ENCODE assay signal across 4 cellular contexts in genomic region chr16:70127706-70128105, GRCh38. TPM values are rescaled to one million over a fixed set of nuclear protein-coding genes. Genes with fewer than 3 reads are reported as not detected.
"Had no signal": no experiment of that assay in that cellular context is flagged by ENCODE, and none has a peak within 500 bp of the region (broad histone marks: within the 10 kb centered on the region; RNA-seq: fewer than 3 reads in every experiment).

No MANE protein-coding gene starts in this region.

RNA-seq across cellular contexts. Expression of gene CLEC18C, which starts 45.9 kb away (rescaled TPM):
- total RNA-seq: mesothelial cell of epicardium, pulmonary artery endothelial cell, right atrium auricular region had no signal
- polyA plus RNA-seq: immature natural killer cell had no signal
